Comparison of ENCODE assay signal across 22 cellular contexts in genomic region chr1:4595341-4596225, GRCh38. TPM values are rescaled to one million over a fixed set of nuclear protein-coding genes. Genes with fewer than 3 reads are reported as not detected.
A peak's percentile ranks its signal among the peaks of the same experiment; 100 is the strongest.
DNase-seq lines count a peak whose midpoint lies in the region; ATAC-seq lines count a peak whose summit lies in the region.
"Had no signal": no experiment of that assay in that cellular context is flagged by ENCODE, and none has a peak within 500 bp of the region (broad histone marks: within the 10 kb centered on the region; RNA-seq: fewer than 3 reads in every experiment).

No MANE protein-coding gene starts in this region.

- no peaks in the 10 kb centered on the region for H3K4me1 Mint-ChIP-seq in activated CD8-positive, alpha-beta memory T cell treated with anti-CD3 and anti-CD28 coated beads, Interleukin-2, amount 10 ng/mL, durations not matched to agents 7 days and 5 days
- H3K4me1 Mint-ChIP-seq in activated T-helper 17 cell treated with anti-CD3 and anti-CD28 coated beads, Interleukin-2, amount 50 U/mL, for 72 hours = no peaks in the 10 kb centered on the region
- H3K4me1 Mint-ChIP-seq: CD4-positive, CD25-positive, alpha-beta regulatory T cell; CD8-positive, alpha-beta memory T cell had no signal

- CTCF ChIA-PET in activated CD8-positive, alpha-beta memory T cell treated with anti-CD3 and anti-CD28 coated beads, Interleukin-2, amount 10 ng/mL, durations not matched to agents 7 days and 5 days (lab: Charles Lee) = interaction anchor here (1.0 kb wide), 1 partner anchor 11 kb away, joined by 5 read pairs; no protein-coding TSS in a partner anchor

- ATAC-seq in activated CD8-positive, alpha-beta memory T cell treated with anti-CD3 and anti-CD28 coated beads, Interleukin-2, amount 10 ng/mL, durations not matched to agents 7 days and 5 days = no peak
- ATAC-seq in activated T-helper 17 cell treated with anti-CD3 and anti-CD28 coated beads, Interleukin-2, amount 50 U/mL, for 72 hours (replicated peaks) = no peak
- ATAC-seq: GM12878, HCT116 had no signal

- H3K4me3 Mint-ChIP-seq in activated CD8-positive, alpha-beta memory T cell treated with anti-CD3 and anti-CD28 coated beads, Interleukin-2, amount 10 ng/mL, durations not matched to agents 7 days and 5 days = no peak overlapping the region
- H3K4me3 Mint-ChIP-seq in activated T-helper 17 cell treated with anti-CD3 and anti-CD28 coated beads, Interleukin-2, amount 50 U/mL, for 72 hours = no peak overlapping the region
- H3K4me3 Mint-ChIP-seq: CD4-positive, CD25-positive, alpha-beta regulatory T cell; CD8-positive, alpha-beta memory T cell; HFFc6 had no signal

- DNase-seq in activated CD8-positive, alpha-beta memory T cell treated with anti-CD3 and anti-CD28 coated beads for 24 hours = peak; percentile 19
- no peak for DNase-seq in activated CD8-positive, alpha-beta memory T cell treated with anti-CD3 and anti-CD28 coated beads, Interleukin-2, amount 10 ng/mL, durations not matched to agents 7 days and 5 days
- DNase-seq in islet precursor cell = peak; percentile 75
- DNase-seq in posterior vena cava (ENCODE audit: low spot score) = peak; percentile 31
- no peak for DNase-seq in NCI-H526 (lab: John Stamatoyannopoulos, UW)
- DNase-seq in NCI-H2029 (lab: John Stamatoyannopoulos, UW) = no peak
- no peak for DNase-seq in stimulated activated naive CD4-positive, alpha-beta T cell treated with Interleukin-2 at 50 U/mL for 16 hours (lab: John Stamatoyannopoulos, UW)
- DNase-seq: AML-193; CD4-positive, CD25-positive, alpha-beta regulatory T cell; CD8-positive, alpha-beta memory T cell; COR-L47; DMS 273 treated with DMSO at 0.1 percent for 48 hours; DMS53; DND-41; EL; GOT3; H7; HFFc6 had no signal

- no peak overlapping the region for H3K27ac Mint-ChIP-seq in activated CD8-positive, alpha-beta memory T cell treated with anti-CD3 and anti-CD28 coated beads, Interleukin-2, amount 10 ng/mL, durations not matched to agents 7 days and 5 days
- H3K27ac Mint-ChIP-seq in activated T-helper 17 cell treated with anti-CD3 and anti-CD28 coated beads, Interleukin-2, amount 50 U/mL, for 72 hours = no peak overlapping the region
- H3K27ac Mint-ChIP-seq: CD4-positive, CD25-positive, alpha-beta regulatory T cell; CD8-positive, alpha-beta memory T cell; HFFc6 had no signal

- H3K36me3 Mint-ChIP-seq in activated CD8-positive, alpha-beta memory T cell treated with anti-CD3 and anti-CD28 coated beads, Interleukin-2, amount 10 ng/mL, durations not matched to agents 7 days and 5 days = no peaks in the 10 kb centered on the region
- no peaks in the 10 kb centered on the region for H3K36me3 Mint-ChIP-seq in activated T-helper 17 cell treated with anti-CD3 and anti-CD28 coated beads, Interleukin-2, amount 50 U/mL, for 72 hours (ENCODE audit: low read depth)
- H3K36me3 Mint-ChIP-seq: CD4-positive, CD25-positive, alpha-beta regulatory T cell; CD8-positive, alpha-beta memory T cell had no signal

- no peaks in the 10 kb centered on the region for H3K27me3 Mint-ChIP-seq in activated CD8-positive, alpha-beta memory T cell treated with anti-CD3 and anti-CD28 coated beads, Interleukin-2, amount 10 ng/mL, durations not matched to agents 7 days and 5 days
- peaks cover 3% of the 10 kb centered on the region for H3K27me3 Mint-ChIP-seq in activated T-helper 17 cell treated with anti-CD3 and anti-CD28 coated beads, Interleukin-2, amount 50 U/mL, for 72 hours

- no peaks in the 10 kb centered on the region for H3K9me3 Mint-ChIP-seq in activated CD8-positive, alpha-beta memory T cell treated with anti-CD3 and anti-CD28 coated beads, Interleukin-2, amount 10 ng/mL, durations not matched to agents 7 days and 5 days (ENCODE audit: low read depth)
- H3K9me3 Mint-ChIP-seq in activated T-helper 17 cell treated with anti-CD3 and anti-CD28 coated beads, Interleukin-2, amount 50 U/mL, for 72 hours = no peaks in the 10 kb centered on the region
- H3K9me3 Mint-ChIP-seq: CD4-positive, CD25-positive, alpha-beta regulatory T cell had no signal

- intact Hi-C loops in posterior vena cava (cut with DNase I) = no loop called here

RNA-seq across cellular contexts. Expression of gene AJAP1, which starts 58.8 kb away (rescaled TPM):
- not detected for total RNA-seq in activated CD8-positive, alpha-beta memory T cell treated with anti-CD3 and anti-CD28 coated beads, Interleukin-2, amount 10 ng/mL, durations not matched to agents 7 days and 5 days
- total RNA-seq in posterior vena cava = under 1 TPM; 0.32 to 0.57 TPM
- total RNA-seq in activated T-helper 17 cell treated with anti-CD3 and anti-CD28 coated beads, Interleukin-2, amount 50 U/mL, for 72 hours = not detected
- total RNA-seq: CD8-positive, alpha-beta memory T cell; GM12878; HepG2; HFFc6 had no signal

Comparison
In these comparisons a context has a peak if more than half of its experiments do, and no peak if none do; other contexts are left out.
1. DNase-seq: peak in activated CD8-positive, alpha-beta memory T cell treated with anti-CD3 and anti-CD28 coated beads for 24 hours (single experiment), islet precursor cell (single experiment) and posterior vena cava (single experiment); none in activated CD8-positive, alpha-beta memory T cell treated with anti-CD3 and anti-CD28 coated beads, Interleukin-2, amount 10 ng/mL, durations not matched to agents 7 days and 5 days (single experiment), NCI-H526 (0 of 2), NCI-H2029 (single experiment) and stimulated activated naive CD4-positive, alpha-beta T cell treated with Interleukin-2 at 50 U/mL for 16 hours (single experiment).